ENCODE assay signal across 8 cellular contexts in genomic region chr2:197433770-197434438, GRCh38. TPM values are rescaled to one million over a fixed set of nuclear protein-coding genes. Genes with fewer than 3 reads are reported as not detected.
DNase-seq lines count a peak whose midpoint lies in the region; ATAC-seq and TF ChIP-seq lines count a peak whose summit lies in the region.

No MANE protein-coding gene starts in this region.

- in situ Hi-C loops in astrocyte of the cerebellum (cut with HindIII; ENCODE audit: low sequenced_read_pairs), result no loop called here

- no peak for TF ChIP-seq POLR2A in upper lobe of left lung (IDR thresholded peaks at IDR 0.05)

- TF ChIP-seq EP300 in upper lobe of left lung (IDR thresholded peaks at IDR 0.05), result no peak

- peak overlapping the region; percentile 96 for H3K27ac ChIP-seq in lower lobe of right lung
- H3K27ac ChIP-seq in upper lobe of left lung, result peak overlapping the region; percentile 97 to 99 (median 99)

- peaks cover 55% of the 10 kb centered on the region for H3K4me1 Mint-ChIP-seq in activated naive CD4-positive, alpha-beta T cell treated with anti-CD3 and anti-CD28 coated beads for 36 hours (ENCODE audit: low read depth)

- H3K4me3 Mint-ChIP-seq in activated naive CD4-positive, alpha-beta T cell treated with anti-CD3 and anti-CD28 coated beads for 36 hours, result peak overlapping the region; percentile 99

- H3K9me3 ChIP-seq in lower lobe of right lung (no peaks in the 10 kb centered on the region), upper lobe of left lung (no peaks in the 10 kb centered on the region)

- peaks cover 9% of the 10 kb centered on the region for H3K36me3 ChIP-seq in lower lobe of right lung
- peaks cover 0 to 2% (median 0%) of the 10 kb centered on the region in 4 donors for H3K36me3 ChIP-seq in upper lobe of left lung

- H3K36me3 Mint-ChIP-seq in activated naive CD4-positive, alpha-beta T cell treated with anti-CD3 and anti-CD28 coated beads for 36 hours (ENCODE audit: low read depth), result peaks cover 19% of the 10 kb centered on the region

- DNase-seq in activated naive CD4-positive, alpha-beta T cell treated with anti-CD3 and anti-CD28 coated beads for 36 hours, result no peak
- no peak for DNase-seq in activated naive CD4-positive, alpha-beta T cell (lab: John Stamatoyannopoulos, UW)
- DNase-seq in astrocyte of the cerebellum (ENCODE audit: low read depth) (no peak), lower lobe of right lung (no peak), upper lobe of left lung (no peak), NCI-H2029 (lab: John Stamatoyannopoulos, UW) (no peak)

- TF ChIP-seq CTCF in astrocyte of the cerebellum (IDR thresholded peaks at IDR 0.05; ENCODE audit: low read depth, low read length, missing control alignments) (no peak), lower lobe of right lung (IDR thresholded peaks at IDR 0.05) (no peak), upper lobe of left lung (IDR thresholded peaks at IDR 0.05) (no peak)

- CTCF ChIA-PET in activated naive CD4-positive, alpha-beta T cell treated with anti-CD3 and anti-CD28 coated beads for 36 hours (lab: Charles Lee), result interaction anchor here (2.7 kb wide), 1 partner anchor 17 kb away, joined by 7 read pairs; no protein-coding TSS in a partner anchor

- no peaks in the 10 kb centered on the region for H3K9me3 Mint-ChIP-seq in activated naive CD4-positive, alpha-beta T cell treated with anti-CD3 and anti-CD28 coated beads for 36 hours

- no peaks in the 10 kb centered on the region for H3K27me3 Mint-ChIP-seq in activated naive CD4-positive, alpha-beta T cell treated with anti-CD3 and anti-CD28 coated beads for 36 hours (ENCODE audit: low read depth)

- H3K4me3 ChIP-seq in astrocyte of the cerebellum (ENCODE audit: low read depth, low read length) (peak overlapping the region; percentile 98), lower lobe of right lung (peak overlapping the region; percentile 89), upper lobe of left lung (peak overlapping the region; percentile 86 to 97 (median 91))

- peak overlapping the region; percentile 100 for H3K27ac Mint-ChIP-seq in activated naive CD4-positive, alpha-beta T cell treated with anti-CD3 and anti-CD28 coated beads for 36 hours

- H3K4me1 ChIP-seq in lower lobe of right lung, result peaks cover 53% of the 10 kb centered on the region
- H3K4me1 ChIP-seq in upper lobe of left lung, result peaks cover 32 to 52% (median 46%) of the 10 kb centered on the region in 4 donors

- intact Hi-C loops in activated naive CD4-positive, alpha-beta T cell treated with anti-CD3 and anti-CD28 coated beads for 36 hours (cut with micrococcal nuclease), result loop anchor here (2.0 to 10.0 kb wide), 7 partner anchors 229 to 1259 kb away; partner anchors contain the start of genes CCDC150, GTF3C3, PGAP1 and STK17B
- intact Hi-C loops in lower lobe of right lung (cut with DNase I), result no loop called here

- WGBS in upper lobe of left lung, 2 donors, result 0 to 1% methylated on average over 11 of the region's 11 CpGs

- H3K27me3 ChIP-seq in lower lobe of right lung (ENCODE audit: low read depth), result no peaks in the 10 kb centered on the region
- no peaks in the 10 kb centered on the region for H3K27me3 ChIP-seq in upper lobe of left lung

- ATAC-seq in lower lobe of right lung (no peak), upper lobe of left lung (ENCODE audit: low FRiP score in 2 of 2) (no peak), GM21529 (IDR thresholded peaks at IDR 0.05; ENCODE audit: unreplicated experiment) (no peak), GM19324 (IDR thresholded peaks at IDR 0.05; ENCODE audit: low FRiP score, unreplicated experiment) (no peak)

RNA-seq across cellular contexts. Expression of gene SF3B1, which starts 0.9 kb away (rescaled TPM):
- 100 to 1,000 TPM; 235 to 248 TPM for total RNA-seq in activated naive CD4-positive, alpha-beta T cell treated with anti-CD3 and anti-CD28 coated beads for 36 hours
- 230 TPM for total RNA-seq in lower lobe of right lung
- total RNA-seq in upper lobe of left lung, result 100 to 1,000 TPM; 182 to 614 (median 203) TPM

RNA-seq across cellular contexts. Expression of gene COQ10B, which starts 19.4 kb away (rescaled TPM):
- 10 to 100 TPM; 17.5 to 17.8 TPM for total RNA-seq in activated naive CD4-positive, alpha-beta T cell treated with anti-CD3 and anti-CD28 coated beads for 36 hours
- total RNA-seq in lower lobe of right lung (24.3 TPM), upper lobe of left lung (10 to 100 TPM; 10.2 to 35.1 (median 25.6) TPM)
